Comparison of ENCODE assay signal across 23 cellular contexts in genomic region chr4:16890651-16891050, GRCh38. TPM values are rescaled to one million over a fixed set of nuclear protein-coding genes. Genes with fewer than 3 reads are reported as not detected.
A peak's percentile ranks its signal among the peaks of the same experiment; 100 is the strongest.
DNase-seq lines count a peak whose midpoint lies in the region; ATAC-seq and TF ChIP-seq lines count a peak whose summit lies in the region.
"Had no signal": no experiment of that assay in that cellular context is flagged by ENCODE, and none has a peak within 500 bp of the region (broad histone marks: within the 10 kb centered on the region; RNA-seq: fewer than 3 reads in every experiment).

No MANE protein-coding gene starts in this region.

- no peaks in the 10 kb centered on the region for H4K20me1 ChIP-seq in IMR-90 (ENCODE audit: insufficient read depth, low read length)

- H3K36me3 Mint-ChIP-seq in effector memory CD8-positive, alpha-beta T cell (ENCODE audit: insufficient read depth) = no peaks in the 10 kb centered on the region
- H3K36me3 Mint-ChIP-seq in nephron (ENCODE audit: low read depth) = peaks cover 24% of the 10 kb centered on the region
- H3K36me3 Mint-ChIP-seq: mesothelial cell of epicardium had no signal

- no peaks in the 10 kb centered on the region for H3K27me3 ChIP-seq in IMR-90 (ENCODE audit: control insufficient read depth, insufficient read depth, low read length)
- H3K27me3 ChIP-seq: vagina had no signal

- H3K14ac ChIP-seq in IMR-90 (replicated peaks; ENCODE audit: low read depth, low read length) = 0 out of 2 replicates have a peak overlapping the region, but pooled peaks have one; percentile 53

- H3K27ac Mint-ChIP-seq in effector memory CD8-positive, alpha-beta T cell = peak overlapping the region in 1 of 2 donors; percentile 19
- H3K27ac Mint-ChIP-seq in nephron = peak overlapping the region in 2 of 3 experiments; percentile 6 to 30
- H3K27ac Mint-ChIP-seq: IgD-negative memory B cell, mesothelial cell of epicardium had no signal

- WGBS in IMR-90 (ENCODE audit: extremely low coverage in 2 of 2, insufficient read length in 1 of 2), 2 experiments = no CpG with 5 or more reads among the region's 2 CpGs

- H2BK120ac ChIP-seq in IMR-90 (ENCODE audit: low read depth, low read length) = no peak overlapping the region

- peak overlapping the region; percentile 13 to 54 for H3K4me3 Mint-ChIP-seq in effector memory CD8-positive, alpha-beta T cell
- no peak overlapping the region for H3K4me3 Mint-ChIP-seq in nephron
- H3K4me3 Mint-ChIP-seq: brain, IgD-negative memory B cell, mesothelial cell of epicardium had no signal

- H2AK5ac ChIP-seq in IMR-90 (ENCODE audit: low read depth, low read length) = no peak overlapping the region

- H4K5ac ChIP-seq in IMR-90 (ENCODE audit: low read depth, low read length) = peak overlapping the region; percentile 68; the same call in 1 of the 2 replicates

- TF ChIP-seq POLR2A in IMR-90 (IDR thresholded peaks at IDR 0.05; ENCODE audit: low read depth, low read length) = no peak

- intact Hi-C loops in IMR-90 (cut with micrococcal nuclease) = loop anchor here (10.0 kb wide), 3 partner anchors 266 to 596 kb away; no protein-coding TSS in a partner anchor

- H2AFZ ChIP-seq in IMR-90 (replicated peaks; ENCODE audit: low read length, poor library complexity) = peak overlapping the region; percentile 26

- ATAC-seq in IMR-90 (ENCODE audit: low read depth) = no peak
- ATAC-seq in effector memory CD8-positive, alpha-beta T cell (replicated peaks) = peak; percentile 59
- ATAC-seq in HG03457 (IDR thresholded peaks at IDR 0.05; ENCODE audit: unreplicated experiment) = no peak

- CTCF ChIA-PET in IMR-90 (lab: Yijun Ruan, JAX) = no interaction called here

- H3K23ac ChIP-seq in IMR-90 (ENCODE audit: low read depth, low read length) = no peak overlapping the region

- no peak overlapping the region for H3K4ac ChIP-seq in IMR-90 (ENCODE audit: low read depth, low read length)

- no peaks in the 10 kb centered on the region for H3K27me3 Mint-ChIP-seq in effector memory CD8-positive, alpha-beta T cell
- no peaks in the 10 kb centered on the region for H3K27me3 Mint-ChIP-seq in nephron (ENCODE audit: low read depth)
- H3K27me3 Mint-ChIP-seq: brain had no signal

- no peak overlapping the region; the same call in 1 of the 2 replicates for H3K18ac ChIP-seq in IMR-90 (ENCODE audit: low read depth, low read length)

- H3K27ac ChIP-seq in IMR-90 (ENCODE audit: insufficient read depth, low read length) = no peak overlapping the region
- H3K27ac ChIP-seq: HL-60, vagina had no signal

- POLR2A ChIA-PET in IMR-90 (lab: Charles Lee; ENCODE audit: unreplicated experiment) = no interaction called here

- dilution Hi-C loops in IMR-90 (cut with HindIII; ENCODE audit: low sequenced_read_pairs, unreplicated experiment) = no loop called here

- no peak overlapping the region for H4K91ac ChIP-seq in IMR-90 (ENCODE audit: insufficient read depth, low read depth, low read length)

- H2BK20ac ChIP-seq in IMR-90 (ENCODE audit: low read depth, low read length) = 0 out of 2 replicates have a peak overlapping the region, but pooled peaks have one; percentile 22

- H3K4me1 ChIP-seq in IMR-90 (ENCODE audit: control insufficient read depth, insufficient read depth, low read length) = peaks cover 1% of the 10 kb centered on the region; the same call in 1 of the 2 replicates

- H2BK15ac ChIP-seq in IMR-90 (ENCODE audit: low read depth, low read length) = no peak overlapping the region

- peak overlapping the region; percentile 7 for H2AK9ac ChIP-seq in IMR-90 (replicated peaks; ENCODE audit: low read depth, low read length, poor library complexity)

- no peaks in the 10 kb centered on the region for H3K9me1 ChIP-seq in IMR-90 (ENCODE audit: insufficient read depth, low read length)

- no peak overlapping the region for H2BK5ac ChIP-seq in IMR-90 (ENCODE audit: low read depth, low read length, poor library complexity, severe bottlenecking)

- TF ChIP-seq CTCF in IMR-90 (conservative IDR thresholded peaks at IDR 0.05; ENCODE audit: low read depth, low read length) (no peak), nephron (IDR thresholded peaks at IDR 0.05; ENCODE audit: unreplicated experiment in 3 of 3) (no peak)

- in situ Hi-C loops in IMR-90 (cut with MboI; ENCODE audit: low sequenced_read_pairs) = no loop called here

- H3K79me1 ChIP-seq in IMR-90 (ENCODE audit: low read depth in 1 of 2, low read length in 2 of 2) = peaks cover 12 to 28% of the 10 kb centered on the region in 2 experiments; a peak in 3 of 4 replicates

- H3K9me3 ChIP-seq in IMR-90 (ENCODE audit: control insufficient read depth, insufficient read depth, low read length) = no peaks in the 10 kb centered on the region
- H3K9me3 ChIP-seq: vagina had no signal

- H4K8ac ChIP-seq in IMR-90 (ENCODE audit: low read depth in 2 of 2, low read length in 2 of 2) = no peak overlapping the region

- H3K9me3 Mint-ChIP-seq in effector memory CD8-positive, alpha-beta T cell = no peaks in the 10 kb centered on the region
- H3K9me3 Mint-ChIP-seq in nephron = no peaks in the 10 kb centered on the region
- H3K9me3 Mint-ChIP-seq: mesothelial cell of epicardium had no signal

- H3K56ac ChIP-seq in IMR-90 (ENCODE audit: extremely low read depth, insufficient read depth, low read length) = no peak overlapping the region

- H3K36me3 ChIP-seq in IMR-90 (ENCODE audit: control insufficient read depth, insufficient read depth, low read length) = peaks cover 4% of the 10 kb centered on the region; the same call in 1 of the 2 replicates
- H3K36me3 ChIP-seq: vagina had no signal

- H3K4me2 ChIP-seq in IMR-90 (ENCODE audit: low read depth, low read length) = no peak overlapping the region
- H3K4me2 ChIP-seq: smooth muscle cell had no signal

- peak; percentile 3 for DNase-seq in activated gamma-delta T cell treated with anti-CD3 and anti-CD28 coated beads, Interleukin-2, amount 50 U/mL, for 16 hours (ENCODE audit: low read depth)
- DNase-seq in activated gamma-delta T cell (lab: John Stamatoyannopoulos, UW) (no peak), IMR-90 (no peak), hypothalamus (lab: John Stamatoyannopoulos, UW) (no peak)
- no peak for DNase-seq in effector memory CD8-positive, alpha-beta T cell
- no peak for DNase-seq in stimulated activated naive CD4-positive, alpha-beta T cell treated with Interleukin-2 at 50 U/mL for 16 hours (lab: John Stamatoyannopoulos, UW)
- DNase-seq: activated CD4-positive, alpha-beta T cell treated with anti-CD3 and anti-CD28 coated beads for 4 hours; activated naive CD4-positive, alpha-beta T cell treated with Interleukin-2 at 50 U/mL for 16 hours; DMS53; HCEC 1CT; MV-4-11; NCI-H2029; stimulated activated CD4-positive, alpha-beta T cell treated with anti-CD3 and anti-CD28 coated beads, Interleukin-4, amount 100 ng/mL, for 24 hours had no signal

- H3K9ac ChIP-seq in IMR-90 (ENCODE audit: low read depth, low read length) = no peak overlapping the region

- no TSS peak for BruUV-seq in IMR-90 (replicated peaks; lab: Mats Ljungman, UMichigan)

- TF ChIP-seq RAD21 in IMR-90 (IDR thresholded peaks at IDR 0.05; ENCODE audit: low read length) = no peak

- no peak overlapping the region for H3K4me3 ChIP-seq in IMR-90 (ENCODE audit: insufficient read depth, low read depth, low read length)
- H3K4me3 ChIP-seq: coronary artery, smooth muscle cell, vagina had no signal

- H3K4me1 Mint-ChIP-seq in effector memory CD8-positive, alpha-beta T cell (ENCODE audit: low read depth in 2 of 2) = peaks cover 9 to 48% of the 10 kb centered on the region in 2 donors
- H3K4me1 Mint-ChIP-seq in nephron = peaks cover 41% of the 10 kb centered on the region
- H3K4me1 Mint-ChIP-seq: IgD-negative memory B cell had no signal

TF ChIP-seq in IMR-90, 13 proteins besides CTCF, POLR2A, EP300 and RAD21:
- TF ChIP-seq MAFK (IDR thresholded peaks at IDR 0.05; ENCODE audit: low read depth, low read length) = no peak

RNA-seq across cellular contexts. Expression of gene LDB2, which starts 7.8 kb away (rescaled TPM):
- total RNA-seq in IMR-90 (2012; rRNA removed) = 92.8 and 116 TPM in 2 replicates
- 54.7 and 67.9 TPM in 2 replicates for polyA plus RNA-seq in IMR-90 (2012; rRNA removed)
- polyA plus RNA-seq in IMR-90 (2012; cell fraction: cytosol; rRNA removed) = 46.8 and 76.7 TPM in 2 replicates
- polyA plus RNA-seq in IMR-90 (2012; cell fraction: nucleus; rRNA removed; ENCODE audit: low replicate concordance) = 29.8 and 111 TPM in 2 replicates
- total RNA-seq: NCI-H460 had no signal
- polyA plus RNA-seq: IgD-negative memory B cell had no signal

Comparison
In these comparisons a context has a peak if more than half of its experiments do, and no peak if none do; other contexts are left out.
1. H3K4me3 Mint-ChIP-seq: peak in effector memory CD8-positive, alpha-beta T cell (2 of 2); none in nephron (0 of 3).